Comparison of ENCODE assay signal across 8 cellular contexts in the genomic region with DNA sequence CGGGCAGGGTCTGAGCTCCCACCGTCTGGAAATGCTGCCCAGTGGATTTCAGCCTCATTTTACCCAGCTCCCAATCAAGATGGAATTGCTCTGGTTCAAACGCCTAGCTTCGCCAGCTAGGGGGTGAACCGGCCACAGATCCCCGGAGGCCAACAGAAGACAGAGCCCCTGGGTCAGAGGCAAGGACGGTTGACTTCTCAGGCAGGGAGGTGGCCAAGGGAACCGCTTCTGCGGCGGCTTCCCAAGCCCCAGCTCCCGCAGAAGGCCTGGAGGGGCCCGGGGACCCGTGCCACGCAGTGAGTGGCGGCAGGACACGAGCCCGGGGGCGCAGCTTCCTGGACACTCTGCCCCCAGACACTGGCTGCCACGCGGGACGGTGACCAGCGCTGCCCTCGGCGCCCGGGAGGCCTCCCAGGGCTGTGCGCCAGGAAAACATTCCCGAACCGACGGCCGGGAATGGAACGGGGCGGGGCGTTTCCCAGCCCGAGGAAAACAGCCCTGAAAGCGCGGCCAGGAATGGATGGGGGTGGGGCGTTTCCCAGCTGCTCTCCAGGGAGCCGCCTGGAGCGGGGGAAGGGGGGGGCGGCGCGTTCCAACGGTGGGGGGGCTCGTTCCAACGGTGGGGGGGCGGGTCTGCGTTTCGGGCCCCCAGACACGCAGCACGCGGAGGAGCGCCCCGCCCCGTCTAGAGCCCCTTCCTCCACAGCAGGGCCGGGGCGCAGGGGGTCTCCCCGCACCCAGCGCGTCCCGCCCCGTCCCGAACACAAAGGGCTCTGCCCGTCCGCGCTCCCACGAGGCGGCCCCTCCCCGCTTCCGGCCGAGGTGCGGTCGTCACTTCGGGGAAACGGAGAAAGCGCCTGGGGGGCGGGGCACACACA.
DNase-seq lines count a peak whose midpoint lies in the region; ATAC-seq and TF ChIP-seq lines count a peak whose summit lies in the region.

No MANE protein-coding gene starts in this region.

- peak overlapping the region; percentile 43 for H3K4me3 ChIP-seq in choroid plexus epithelial cell (ENCODE audit: low read depth, low read length)

- peak overlapping the region; percentile 97 for H3K27ac ChIP-seq in layer of hippocampus (ENCODE audit: low read depth, low read length)

- no peak for TF ChIP-seq CTCF in choroid plexus epithelial cell (conservative IDR thresholded peaks at IDR 0.05; ENCODE audit: low read depth, low read length)

- no peaks in the 10 kb centered on the region for H3K27me3 ChIP-seq in layer of hippocampus (ENCODE audit: control insufficient read depth, insufficient read depth, low read length)

- peak; percentile 57 for ATAC-seq in GM21390 (IDR thresholded peaks at IDR 0.05; ENCODE audit: unreplicated experiment)
- ATAC-seq in GM19035 (IDR thresholded peaks at IDR 0.05; ENCODE audit: unreplicated experiment): no peak

- DNase-seq in AG20443 (ENCODE audit: low spot score) (peak; percentile 95), NCI-H146 (lab: John Stamatoyannopoulos, UW) (peak; percentile 74), choroid plexus epithelial cell (ENCODE audit: low read depth) (peak; percentile 98)
- peak; percentile 92 for DNase-seq in activated CD4-positive, alpha-beta T cell treated with anti-CD3 and anti-CD28 coated beads for 48 hours
- peak; percentile 65 to 87 (median 72) for DNase-seq in stimulated activated CD4-positive, alpha-beta T cell treated with anti-CD3 and anti-CD28 coated beads, Interleukin-1b, Interleukin-23, amount 100 ng/mL, for 24 hours (ENCODE audit: low read depth in 4 of 4, low spot score in 1 of 4)
